ENCODE assay signal across 7 cellular contexts in genomic region chr10:93746844-93747284, GRCh38. TPM values are rescaled to one million over a fixed set of nuclear protein-coding genes. Genes with fewer than 3 reads are reported as not detected.
A peak's percentile ranks its signal among the peaks of the same experiment; 100 is the strongest.
DNase-seq lines count a peak whose midpoint lies in the region; ATAC-seq and TF ChIP-seq lines count a peak whose summit lies in the region.

No MANE protein-coding gene starts in this region.

- no peak for TF ChIP-seq POLR2A in NB4 (IDR thresholded peaks at IDR 0.05; ENCODE audit: extremely low read depth, insufficient read length)
- no peak for TF ChIP-seq POLR2A in vagina (IDR thresholded peaks at IDR 0.05)

- no peaks in the 10 kb centered on the region for H3K9me3 ChIP-seq in vagina

- H3K4me1 ChIP-seq in vagina, result no peaks in the 10 kb centered on the region

- DNase-seq in GM12865 (ENCODE audit: low read depth) (peak; percentile 49), NB4 (ENCODE audit: low read depth) (peak; percentile 8), coronary artery (ENCODE audit: low spot score) (no peak), renal cortical epithelial cell (ENCODE audit: low read depth) (peak; percentile 96), vagina (ENCODE audit: extremely low spot score in 2 of 2) (no peak), middle frontal gyrus (ENCODE audit: extremely low spot score, low spot score) (no peak)

- H3K27me3 ChIP-seq in vagina, result no peaks in the 10 kb centered on the region

- H3K4me3 ChIP-seq in GM12865 (ENCODE audit: low read depth, low read length) (no peak overlapping the region), NB4 (ENCODE audit: low read depth, low read length) (no peak overlapping the region), coronary artery (no peak overlapping the region), vagina (no peak overlapping the region)

- H3K27ac ChIP-seq in coronary artery (peak overlapping the region; percentile 52 to 79), vagina (no peak overlapping the region)

- no peak for ATAC-seq in HG02981 (IDR thresholded peaks at IDR 0.05; ENCODE audit: unreplicated experiment)

- H3K36me3 ChIP-seq in vagina, result no peaks in the 10 kb centered on the region

- TF ChIP-seq CTCF in GM12865 (IDR thresholded peaks at IDR 0.05; ENCODE audit: insufficient read depth, low read depth, low read length, missing control alignments), result peak; percentile 43
- TF ChIP-seq CTCF in NB4 (IDR thresholded peaks at IDR 0.05; ENCODE audit: low read depth, low read length), result peak; percentile 11
- no peak for TF ChIP-seq CTCF in coronary artery (IDR thresholded peaks at IDR 0.05)
- TF ChIP-seq CTCF in vagina (IDR thresholded peaks at IDR 0.05), result no peak

- intact Hi-C loops in vagina (cut with DNase I), result no loop called here

RNA-seq across cellular contexts. Expression of gene LGI1, which starts 10.9 kb away (rescaled TPM):
- total RNA-seq in renal cortical epithelial cell (not detected in 2 replicates), vagina (0.74 TPM)

RNA-seq across cellular contexts. Expression of gene FRA10AC1, which starts 44.5 kb away (rescaled TPM):
- 1.0 and 14.8 TPM in 2 replicates for total RNA-seq in renal cortical epithelial cell
- 15.7 TPM for total RNA-seq in vagina

Comparison
In these comparisons a context has a peak if more than half of its experiments do, and no peak if none do; other contexts are left out.
1. DNase-seq: peak in GM12865 (single experiment), NB4 (single experiment) and renal cortical epithelial cell (single experiment); none in coronary artery (single experiment), vagina (0 of 2) and middle frontal gyrus (single experiment).
2. CTCF ChIP-seq: peak in GM12865 (single experiment) and NB4 (single experiment); none in coronary artery (single experiment) and vagina (0 of 3).